Comparison of ENCODE assay signal across 20 cellular contexts in genomic region chr18:55078289-55078916, GRCh38.
"Had no signal": no experiment of that assay in that cellular context is flagged by ENCODE, and none has a peak within 500 bp of the region (broad histone marks: within the 10 kb centered on the region; RNA-seq: fewer than 3 reads in every experiment).

No MANE protein-coding gene starts in this region.

- H3K27ac Mint-ChIP-seq: activated B cell treated with CpG ODN at 0.5 μM for 24 hours; activated CD8-positive, alpha-beta T cell treated with anti-CD3 and anti-CD28 coated beads for 36 hours; activated naive CD8-positive, alpha-beta T cell; activated T-cell treated with anti-CD3 and anti-CD28 coated beads, Interleukin-2, amount 50 U/mL, for 72 hours; nephron progenitor cell; T-helper 1 cell treated with Interleukin-12 subunit alpha and Interleukin-12 subunit beta and Interleukin-4 antibody, amounts not matched to agents 30 μg/mL and 1 μg/mL, for 36 hours had no signal

- H3K27me3 Mint-ChIP-seq: activated B cell treated with CpG ODN at 0.5 μM for 24 hours; activated CD8-positive, alpha-beta T cell treated with anti-CD3 and anti-CD28 coated beads for 36 hours had no signal

- H3K9me3 Mint-ChIP-seq: activated B cell treated with CpG ODN at 0.5 μM for 24 hours; activated CD8-positive, alpha-beta T cell treated with anti-CD3 and anti-CD28 coated beads for 36 hours; activated T-cell treated with anti-CD3 and anti-CD28 coated beads, Interleukin-2, amount 50 U/mL, for 72 hours; nephron progenitor cell; T-helper 1 cell treated with Interleukin-12 subunit alpha and Interleukin-12 subunit beta and Interleukin-4 antibody, amounts not matched to agents 30 μg/mL and 1 μg/mL, for 36 hours had no signal

- H3K36me3 ChIP-seq: sigmoid colon had no signal

- DNase-seq: activated B cell treated with CpG ODN at 0.5 μM for 24 hours; activated CD4-positive, alpha-beta T cell treated with anti-CD3 and anti-CD28 coated beads for 48 hours; activated CD8-positive, alpha-beta memory T cell treated with anti-CD3 and anti-CD28 coated beads, Interleukin-2, amount 50 U/mL, for 4 hours; activated CD8-positive, alpha-beta T cell treated with anti-CD3 and anti-CD28 coated beads for 36 hours; activated gamma-delta T cell; activated T-cell treated with anti-CD3 and anti-CD28 coated beads, Interleukin-2, amount 50 U/mL, for 72 hours; amniotic stem cell; body of pancreas; cortex of kidney; effector CD4-positive, alpha-beta T cell; head of caudate nucleus; left colon; nephron progenitor cell; psoas muscle; sigmoid colon; stimulated activated CD4-positive, alpha-beta T cell treated with anti-CD3 and anti-CD28 coated beads, Interleukin-1b, Interleukin-23, amount 100 ng/mL, for 48 hours had no signal

- H3K4me1 Mint-ChIP-seq: central memory CD8-positive, alpha-beta T cell had no signal

- H3K4me3 ChIP-seq: body of pancreas, psoas muscle, sigmoid colon, SK-N-MC had no signal

- ATAC-seq: activated CD8-positive, alpha-beta T cell treated with anti-CD3 and anti-CD28 coated beads for 36 hours; activated T-cell treated with anti-CD3 and anti-CD28 coated beads, Interleukin-2, amount 50 U/mL, for 72 hours; body of pancreas; psoas muscle had no signal

- H3K27ac ChIP-seq: body of pancreas, psoas muscle, sigmoid colon, SK-N-MC had no signal

- H3K27me3 ChIP-seq: body of pancreas, sigmoid colon had no signal

- H3K36me3 Mint-ChIP-seq: activated naive CD8-positive, alpha-beta T cell had no signal

- H3K4me1 ChIP-seq: body of pancreas, psoas muscle had no signal

- H3K9me3 ChIP-seq: body of pancreas, psoas muscle, sigmoid colon had no signal

- H3K4me3 Mint-ChIP-seq: activated B cell treated with CpG ODN at 0.5 μM for 24 hours; activated CD8-positive, alpha-beta T cell treated with anti-CD3 and anti-CD28 coated beads for 36 hours; activated naive CD8-positive, alpha-beta T cell; activated T-cell treated with anti-CD3 and anti-CD28 coated beads, Interleukin-2, amount 50 U/mL, for 72 hours; central memory CD8-positive, alpha-beta T cell; nephron progenitor cell; T-helper 1 cell treated with Interleukin-12 subunit alpha and Interleukin-12 subunit beta and Interleukin-4 antibody, amounts not matched to agents 30 μg/mL and 1 μg/mL, for 36 hours had no signal
